ENCODE assay signal across 1 cellular context in the genomic region with DNA sequence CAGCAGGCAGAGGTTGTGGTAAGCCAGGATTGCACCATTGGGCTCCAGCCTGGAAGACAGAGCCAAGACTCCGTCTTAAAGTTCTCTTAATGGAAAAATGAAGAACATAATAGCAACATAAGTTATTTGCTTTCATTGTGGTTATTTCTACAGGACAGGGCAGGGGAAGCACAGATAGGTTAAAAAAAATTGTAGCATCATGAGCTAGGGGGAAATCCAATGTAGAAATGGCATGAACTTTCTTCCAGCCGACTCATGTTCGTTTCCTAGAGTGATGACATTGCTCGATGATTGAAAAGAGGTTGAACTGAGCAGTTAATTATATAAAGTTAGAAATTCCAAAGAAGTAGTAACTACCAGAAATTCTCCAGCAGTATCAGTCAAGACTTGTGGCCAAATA.
TF ChIP-seq lines count a peak whose summit lies in the region.

No MANE protein-coding gene starts in this region.

TF ChIP-seq in GM12878, 131 proteins besides CTCF, POLR2A, EP300 and RAD21:
- no peak for TF ChIP-seq RAD51 (IDR thresholded peaks at IDR 0.05)
- no peak for TF ChIP-seq TCF7 (IDR thresholded peaks at IDR 0.05; ENCODE audit: borderline replicate concordance)
- peak; percentile 58; the same call in 1 of the 2 replicates for TF ChIP-seq ZNF384 (IDR thresholded peaks at IDR 0.05; ENCODE audit: borderline replicate concordance, low read depth, low read length)
- TF ChIP-seq, protein P1, sequence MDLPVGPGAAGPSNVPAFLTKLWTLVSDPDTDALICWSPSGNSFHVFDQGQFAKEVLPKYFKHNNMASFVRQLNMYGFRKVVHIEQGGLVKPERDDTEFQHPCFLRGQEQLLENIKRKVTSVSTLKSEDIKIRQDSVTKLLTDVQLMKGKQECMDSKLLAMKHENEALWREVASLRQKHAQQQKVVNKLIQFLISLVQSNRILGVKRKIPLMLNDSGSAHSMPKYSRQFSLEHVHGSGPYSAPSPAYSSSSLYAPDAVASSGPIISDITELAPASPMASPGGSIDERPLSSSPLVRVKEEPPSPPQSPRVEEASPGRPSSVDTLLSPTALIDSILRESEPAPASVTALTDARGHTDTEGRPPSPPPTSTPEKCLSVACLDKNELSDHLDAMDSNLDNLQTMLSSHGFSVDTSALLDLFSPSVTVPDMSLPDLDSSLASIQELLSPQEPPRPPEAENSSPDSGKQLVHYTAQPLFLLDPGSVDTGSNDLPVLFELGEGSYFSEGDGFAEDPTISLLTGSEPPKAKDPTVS (IDR thresholded peaks at IDR 0.05; ENCODE audit: low read depth, low read length) = no peak
- no peak for TF ChIP-seq GABPA (IDR thresholded peaks at IDR 0.05; ENCODE audit: low read depth)
- TF ChIP-seq BHLHE40 (IDR thresholded peaks at IDR 0.05; ENCODE audit: borderline replicate concordance in 1 of 2, low read depth in 2 of 2, low read length in 1 of 2) = no peak
- TF ChIP-seq SIX5 (IDR thresholded peaks at IDR 0.05; ENCODE audit: low read depth, low read length, severe bottlenecking) = no peak
- TF ChIP-seq RUNX3 (IDR thresholded peaks at IDR 0.05; ENCODE audit: low read length) = peak; percentile 32; the same call in 1 of the 2 replicates
- TF ChIP-seq, protein P2, sequence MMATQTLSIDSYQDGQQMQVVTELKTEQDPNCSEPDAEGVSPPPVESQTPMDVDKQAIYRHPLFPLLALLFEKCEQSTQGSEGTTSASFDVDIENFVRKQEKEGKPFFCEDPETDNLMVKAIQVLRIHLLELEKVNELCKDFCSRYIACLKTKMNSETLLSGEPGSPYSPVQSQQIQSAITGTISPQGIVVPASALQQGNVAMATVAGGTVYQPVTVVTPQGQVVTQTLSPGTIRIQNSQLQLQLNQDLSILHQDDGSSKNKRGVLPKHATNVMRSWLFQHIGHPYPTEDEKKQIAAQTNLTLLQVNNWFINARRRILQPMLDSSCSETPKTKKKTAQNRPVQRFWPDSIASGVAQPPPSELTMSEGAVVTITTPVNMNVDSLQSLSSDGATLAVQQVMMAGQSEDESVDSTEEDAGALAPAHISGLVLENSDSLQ (IDR thresholded peaks at IDR 0.05) = no peak
- no peak for TF ChIP-seq ZNF217 (IDR thresholded peaks at IDR 0.05)
- TF ChIP-seq CBX5 (IDR thresholded peaks at IDR 0.05; ENCODE audit: low read depth) = no peak
